In the genomic region with DNA sequence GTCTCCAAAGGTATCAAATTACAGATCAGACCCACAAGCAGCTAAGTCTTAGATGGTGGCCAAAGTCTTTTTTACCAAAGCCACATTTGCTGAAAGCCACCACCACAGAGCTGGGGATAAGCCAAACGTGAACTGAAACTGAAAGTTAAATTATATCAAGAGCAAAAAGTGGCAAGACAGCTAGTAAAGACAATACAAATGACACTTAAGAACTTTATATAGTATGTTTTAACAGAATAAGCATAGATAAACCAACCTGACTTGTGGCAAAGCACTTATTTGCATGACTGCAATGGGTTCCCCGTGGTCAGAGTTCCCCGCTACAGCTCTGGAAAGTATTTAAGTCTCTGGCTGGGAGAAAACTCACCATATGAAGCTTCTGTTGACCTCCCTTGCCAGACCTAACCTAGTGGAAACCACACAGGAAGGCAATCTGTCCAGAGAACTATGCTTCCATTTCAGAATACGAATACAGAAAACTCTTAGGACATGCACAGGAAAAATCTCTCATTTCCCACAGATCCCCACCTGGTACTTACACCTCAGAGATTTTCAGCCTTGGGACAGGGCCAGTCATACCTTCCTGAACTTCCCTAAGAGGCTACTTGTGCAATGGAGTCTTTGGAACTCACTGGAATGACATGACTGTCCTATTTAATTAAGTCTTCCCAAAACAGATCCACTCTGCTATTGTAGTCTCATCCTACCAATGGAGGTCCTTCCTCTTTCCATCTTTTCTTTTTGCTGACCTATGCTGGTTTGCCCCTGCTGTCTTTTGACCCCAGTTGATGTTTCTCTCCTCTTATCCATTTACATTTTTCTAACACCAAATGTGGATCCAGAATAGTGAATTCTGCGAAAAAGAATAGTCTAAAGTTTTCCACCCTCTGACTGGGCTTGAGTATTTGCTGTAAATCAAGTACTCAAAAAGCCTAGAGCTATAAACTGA, we compare ENCODE assay signal across 7 cellular contexts.
DNase-seq lines count a peak whose midpoint lies in the region; ATAC-seq and TF ChIP-seq lines count a peak whose summit lies in the region.

No MANE protein-coding gene starts in this region.

- H3K9me2 ChIP-seq in OCI-LY7 (ENCODE audit: insufficient read depth, low read length), result no peaks in the 10 kb centered on the region

- no peak for TF ChIP-seq CTCF in OCI-LY7 (conservative IDR thresholded peaks at IDR 0.05; ENCODE audit: low read length)

- ATAC-seq in GM18907 (IDR thresholded peaks at IDR 0.05; ENCODE audit: unreplicated experiment), result peak; percentile 96
- peak; percentile 94 for ATAC-seq in HG02678 (IDR thresholded peaks at IDR 0.05; ENCODE audit: unreplicated experiment)
- ATAC-seq in right cardiac atrium, result peak; percentile 23 to 44

- 56% methylated on average over 5 of the region's 5 CpGs for WGBS in right cardiac atrium

- H3K4me3 ChIP-seq in OCI-LY7 (ENCODE audit: low read depth, low read length, poor library complexity, severe bottlenecking) (peak overlapping the region; percentile 36), right cardiac atrium (ENCODE audit: low read length) (peak overlapping the region; percentile 51)

- DNase-seq in OCI-LY7 (ENCODE audit: low spot score) (peak; percentile 23), right cardiac atrium (no peak), hepatic stellate cell (ENCODE audit: low spot score) (no peak), NCI-H2029 treated with DMSO at 0.1 percent for 48 hours (lab: John Stamatoyannopoulos, UW) (no peak), D341Med (ENCODE audit: low spot score) (no peak)

- no TSS peak for BruUV-seq in OCI-LY7 (replicated peaks; lab: Mats Ljungman, UMichigan)

- peak overlapping the region; percentile 35 for H2AFZ ChIP-seq in OCI-LY7 (ENCODE audit: low read length)

- CTCF ChIA-PET in OCI-LY7 (lab: Charles Lee; ENCODE audit: unreplicated experiment), result no interaction called here

- POLR2A ChIA-PET in OCI-LY7 (lab: Charles Lee), result no interaction called here

- no peaks in the 10 kb centered on the region for H3K27me3 ChIP-seq in right cardiac atrium (ENCODE audit: control insufficient read depth, insufficient read depth)

- H3K4me1 ChIP-seq in OCI-LY7 (ENCODE audit: insufficient read depth, low read length, poor library complexity, severe bottlenecking), result peaks cover 8% of the 10 kb centered on the region
- peaks cover 5% of the 10 kb centered on the region for H3K4me1 ChIP-seq in right cardiac atrium (ENCODE audit: control insufficient read depth, insufficient read depth, low read length)

- no peaks in the 10 kb centered on the region for H3K9me3 ChIP-seq in OCI-LY7 (ENCODE audit: low read length)
- no peaks in the 10 kb centered on the region for H3K9me3 ChIP-seq in right cardiac atrium (ENCODE audit: control insufficient read depth, low read length)

- no peaks in the 10 kb centered on the region for H3K36me3 ChIP-seq in OCI-LY7 (ENCODE audit: insufficient read depth, low read length)

- no peaks in the 10 kb centered on the region for H3K79me2 ChIP-seq in OCI-LY7 (ENCODE audit: insufficient read depth, low read depth, low read length)

- no peaks in the 10 kb centered on the region for H4K20me1 ChIP-seq in OCI-LY7 (ENCODE audit: insufficient read depth, low read length)

- intact Hi-C loops in OCI-LY7 (cut with micrococcal nuclease; ENCODE audit: unreplicated experiment), result no loop called here
- intact Hi-C loops in right cardiac atrium (cut with DNase I), result no loop called here

- H3K4me2 ChIP-seq in OCI-LY7 (ENCODE audit: low read length), result peak overlapping the region; percentile 60

- H3K27ac ChIP-seq in OCI-LY7 (ENCODE audit: low read depth, low read length, poor library complexity, severe bottlenecking) (no peak overlapping the region), right cardiac atrium (ENCODE audit: low read length) (peak overlapping the region; percentile 80)

Comparison
In these comparisons a context has a peak if more than half of its experiments do, and no peak if none do; other contexts are left out.
1. ATAC-seq: peak in every context shown above with its lines; median percentile 96 in GM18907; 94 in HG02678; 34 in right cardiac atrium.